27 cellular contexts compared by ENCODE assay signal in the genomic region with DNA sequence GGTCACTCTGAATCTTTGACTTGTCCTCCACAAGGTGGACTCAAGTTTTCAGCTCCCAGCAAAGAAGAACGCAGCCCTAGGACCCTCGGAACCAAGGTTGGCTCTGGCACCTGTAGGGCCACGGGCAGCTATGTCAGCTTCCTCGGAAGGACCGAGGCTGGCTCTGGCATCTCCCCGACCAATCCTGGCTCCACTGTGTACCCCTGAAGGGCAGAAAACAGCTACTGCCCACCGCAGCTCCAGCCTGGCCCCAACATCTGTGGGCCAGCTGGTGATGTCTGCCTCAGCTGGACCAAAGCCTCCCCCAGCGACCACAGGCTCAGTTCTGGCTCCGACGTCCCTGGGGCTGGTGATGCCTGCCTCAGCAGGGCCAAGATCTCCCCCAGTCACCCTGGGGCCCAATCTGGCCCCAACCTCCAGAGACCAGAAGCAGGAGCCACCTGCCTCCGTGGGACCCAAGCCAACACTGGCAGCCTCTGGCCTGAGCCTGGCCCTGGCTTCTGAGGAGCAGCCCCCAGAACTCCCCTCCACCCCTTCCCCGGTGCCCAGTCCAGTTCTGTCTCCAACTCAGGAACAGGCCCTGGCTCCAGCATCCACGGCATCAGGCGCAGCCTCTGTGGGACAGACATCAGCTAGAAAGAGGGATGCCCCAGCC. TPM values are rescaled to one million over a fixed set of nuclear protein-coding genes. Genes with fewer than 3 reads are reported as not detected.
"Had no signal": no experiment of that assay in that cellular context is flagged by ENCODE, and none has a peak within 500 bp of the region (broad histone marks: within the 10 kb centered on the region; RNA-seq: fewer than 3 reads in every experiment).

No MANE protein-coding gene starts in this region.

- H3K4me3 ChIP-seq: body of pancreas, cardiac muscle cell, left ventricle myocardium inferior, sigmoid colon, smooth muscle cell, thoracic aorta, upper lobe of right lung had no signal

- H3K36me3 ChIP-seq: cardiac muscle cell, sigmoid colon, thoracic aorta, upper lobe of right lung had no signal

- H3K27ac ChIP-seq: body of pancreas, cardiac muscle cell, left ventricle myocardium inferior, sigmoid colon, thoracic aorta, upper lobe of right lung, WERI-Rb-1 had no signal

- ATAC-seq: activated CD8-positive, alpha-beta T cell treated with anti-CD3 and anti-CD28 coated beads, Interleukin-2, amount 10 ng/mL, durations not matched to agents 7 days and 5 days; body of pancreas; esophagus mucosa; upper lobe of right lung had no signal

- H3K27me3 ChIP-seq: body of pancreas, cardiac muscle cell, sigmoid colon, upper lobe of right lung had no signal

- FAIRE-seq: TTC549 had no signal

- DNase-seq: activated CD4-positive, alpha-beta T cell treated with anti-CD3 and anti-CD28 coated beads, Interleukin-2, amount 50 U/mL, for 1 hour; activated CD4-positive, CD25-positive, alpha-beta regulatory T cell treated with anti-CD3 and anti-CD28 coated beads, Interleukin-2, amount 50 U/mL, for 72 hours; activated CD8-positive, alpha-beta T cell treated with anti-CD3 and anti-CD28 coated beads, Interleukin-2, amount 10 ng/mL, durations not matched to agents 7 days and 5 days; activated gamma-delta T cell treated with Interleukin-2 at 50 U/mL for 16 hours; anterior cingulate cortex; body of pancreas; dermis blood vessel endothelial cell; effector CD8-positive, alpha-beta T cell; foreskin melanocyte; left ventricle myocardium inferior; mammary epithelial cell; midbrain; retina; sigmoid colon; stimulated activated CD4-positive, alpha-beta T cell treated with anti-CD3 and anti-CD28 coated beads, Interleukin-2, amount 100 ng/mL, for 48 hours; stimulated activated CD8-positive, alpha-beta memory T cell treated with anti-CD3 and anti-CD28 coated beads, Interleukin-4, amount 100 ng/mL, for 48 hours; stimulated activated naive CD4-positive, alpha-beta T cell; T-helper 1 cell; upper lobe of right lung; WERI-Rb-1 had no signal

- H3K9me3 ChIP-seq: body of pancreas, left ventricle myocardium inferior, sigmoid colon, thoracic aorta, upper lobe of right lung had no signal

RNA-seq across cellular contexts. Expression of a gene that starts 2.2 kb away (rescaled TPM):
- total RNA-seq: activated CD8-positive, alpha-beta T cell treated with anti-CD3 and anti-CD28 coated beads, Interleukin-2, amount 10 ng/mL, durations not matched to agents 7 days and 5 days; dermis blood vessel endothelial cell had no signal

RNA-seq across cellular contexts. Expression of a gene that starts 15.4 kb away (rescaled TPM):
- total RNA-seq: activated CD8-positive, alpha-beta T cell treated with anti-CD3 and anti-CD28 coated beads, Interleukin-2, amount 10 ng/mL, durations not matched to agents 7 days and 5 days; body of pancreas; dermis blood vessel endothelial cell; left ventricle myocardium inferior; mammary epithelial cell; omental fat pad; sigmoid colon; thoracic aorta had no signal
- polyA plus RNA-seq: mammary epithelial cell, neural cell, smooth muscle cell had no signal
